Comparison of ENCODE assay signal across 24 cellular contexts in the genomic region with DNA sequence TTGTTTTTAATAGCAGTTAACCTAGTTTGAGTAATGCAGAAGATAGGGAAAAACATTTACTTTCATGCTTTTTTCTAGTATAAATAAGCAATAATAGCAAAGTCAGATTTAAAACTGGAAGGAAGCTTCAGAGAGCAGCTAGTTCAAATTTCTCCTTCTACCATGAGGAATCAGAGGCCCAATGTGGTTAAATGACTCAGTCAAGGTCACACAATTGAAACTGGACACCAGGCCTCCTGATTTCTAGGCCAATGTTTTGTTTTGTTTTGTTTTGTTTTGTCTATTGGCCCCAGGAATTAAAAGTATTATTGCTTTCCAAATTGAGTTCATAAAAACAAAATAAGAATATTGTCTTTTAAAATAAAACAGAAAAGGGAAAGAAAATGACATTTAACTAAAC.
DNase-seq lines count a peak whose midpoint lies in the region; ATAC-seq and TF ChIP-seq lines count a peak whose summit lies in the region.
"Had no signal": no experiment of that assay in that cellular context is flagged by ENCODE, and none has a peak within 500 bp of the region (broad histone marks: within the 10 kb centered on the region; RNA-seq: fewer than 3 reads in every experiment).

No MANE protein-coding gene starts in this region.

- H3K27me3 Mint-ChIP-seq in activated CD4-positive, alpha-beta T cell treated with anti-CD3 and anti-CD28 coated beads, Interleukin-2, amount 10 ng/mL, durations not matched to agents 24 days and 14 days, result no peaks in the 10 kb centered on the region
- H3K27me3 Mint-ChIP-seq: progenitor cell of endocrine pancreas had no signal

- H3K9me3 Mint-ChIP-seq in activated CD4-positive, alpha-beta T cell treated with anti-CD3 and anti-CD28 coated beads, Interleukin-2, amount 10 ng/mL, durations not matched to agents 24 days and 14 days, result no peaks in the 10 kb centered on the region
- H3K9me3 Mint-ChIP-seq: T-helper 1 cell treated with Interleukin-12 subunit alpha and Interleukin-12 subunit beta and Interleukin-4 antibody, amounts not matched to agents 30 μg/mL and 1 μg/mL, for 36 hours had no signal

- no peaks in the 10 kb centered on the region for H3K27me3 ChIP-seq in brain microvascular endothelial cell (replicated peaks)
- H3K27me3 ChIP-seq: colonic mucosa, SJSA1 had no signal

- no peak overlapping the region for H3K4me3 Mint-ChIP-seq in activated CD4-positive, alpha-beta T cell treated with anti-CD3 and anti-CD28 coated beads, Interleukin-2, amount 10 ng/mL, durations not matched to agents 24 days and 14 days
- H3K4me3 Mint-ChIP-seq: nephron progenitor cell; T-helper 1 cell treated with Interleukin-12 subunit alpha and Interleukin-12 subunit beta and Interleukin-4 antibody, amounts not matched to agents 30 μg/mL and 1 μg/mL, for 36 hours had no signal

- H3K27ac Mint-ChIP-seq in activated CD4-positive, alpha-beta T cell treated with anti-CD3 and anti-CD28 coated beads, Interleukin-2, amount 10 ng/mL, durations not matched to agents 24 days and 14 days, result no peak overlapping the region
- H3K27ac Mint-ChIP-seq: nephron progenitor cell; progenitor cell of endocrine pancreas; T-helper 1 cell treated with Interleukin-12 subunit alpha and Interleukin-12 subunit beta and Interleukin-4 antibody, amounts not matched to agents 30 μg/mL and 1 μg/mL, for 36 hours had no signal

- TF ChIP-seq CTCF in brain microvascular endothelial cell (IDR thresholded peaks at IDR 0.05; ENCODE audit: low read depth, low read length, missing control alignments), result no peak

- no peak overlapping the region for H3K27ac ChIP-seq in brain microvascular endothelial cell
- H3K27ac ChIP-seq: colonic mucosa, SJSA1 had no signal

- DNase-seq in Daoy (ENCODE audit: low read depth) (peak; percentile 56), LHCN-M2 (ENCODE audit: low read depth) (peak; percentile 83), brain microvascular endothelial cell (peak; percentile 63), myocyte (ENCODE audit: low read depth) (peak; percentile 66), NCI-H524 treated with DMSO at 0.1 percent for 48 hours (lab: John Stamatoyannopoulos, UW) (no peak), left ventricle myocardium superior (no peak)
- no peak for DNase-seq in activated CD4-positive, alpha-beta T cell treated with anti-CD3 and anti-CD28 coated beads, Interleukin-2, amount 10 ng/mL, durations not matched to agents 24 days and 14 days
- DNase-seq: activated CD4-positive, alpha-beta T cell treated with anti-CD3 and anti-CD28 coated beads, Interleukin-2, amount 50 U/mL, for 48 hours; activated naive CD4-positive, alpha-beta T cell treated with anti-CD3 and anti-CD28 coated beads, Interleukin-2, amount 50 U/mL, for 16 hours; colonic mucosa; DMS 273 treated with DMSO at 0.1 percent for 48 hours; foreskin melanocyte; Karpas-422; left colon; midbrain; NCI-H1417; NCI-H748 treated with DMSO at 0.1 percent for 48 hours; nephron progenitor cell; small intestine; stimulated activated CD4-positive, alpha-beta T cell treated with anti-CD3 and anti-CD28 coated beads, Interleukin-4, amount 100 ng/mL, for 1 hour had no signal

- H3K4me3 ChIP-seq in brain microvascular endothelial cell (ENCODE audit: low read depth, low read length), result no peak overlapping the region
- H3K4me3 ChIP-seq: colonic mucosa, SJSA1 had no signal

- intact Hi-C loops in activated CD4-positive, alpha-beta T cell treated with anti-CD3 and anti-CD28 coated beads, Interleukin-2, amount 10 ng/mL, durations not matched to agents 24 days and 14 days (cut with micrococcal nuclease), result no loop called here
- intact Hi-C loops in left ventricle myocardium superior (cut with micrococcal nuclease), result no loop called here

- no peaks in the 10 kb centered on the region for H3K36me3 ChIP-seq in brain microvascular endothelial cell (replicated peaks)
- H3K36me3 ChIP-seq: colonic mucosa, SJSA1 had no signal

- no peaks in the 10 kb centered on the region for H3K36me3 Mint-ChIP-seq in activated CD4-positive, alpha-beta T cell treated with anti-CD3 and anti-CD28 coated beads, Interleukin-2, amount 10 ng/mL, durations not matched to agents 24 days and 14 days (ENCODE audit: low read depth)

- ATAC-seq in HG02840 (IDR thresholded peaks at IDR 0.05; ENCODE audit: low FRiP score, unreplicated experiment) (no peak), left ventricle myocardium superior (no peak)
- ATAC-seq: left colon had no signal

- no peaks in the 10 kb centered on the region for H3K4me1 Mint-ChIP-seq in activated CD4-positive, alpha-beta T cell treated with anti-CD3 and anti-CD28 coated beads, Interleukin-2, amount 10 ng/mL, durations not matched to agents 24 days and 14 days
- H3K4me1 Mint-ChIP-seq: nephron progenitor cell had no signal

- in situ Hi-C loops in brain microvascular endothelial cell (cut with HindIII; ENCODE audit: low pct_ligation_motif_present, low sequenced_read_pairs), result no loop called here

Comparison
In these comparisons a context has a peak if more than half of its experiments do, and no peak if none do; other contexts are left out.
1. DNase-seq: peak in Daoy (single experiment), LHCN-M2 (single experiment), brain microvascular endothelial cell (single experiment) and myocyte (single experiment); none in activated CD4-positive, alpha-beta T cell treated with anti-CD3 and anti-CD28 coated beads, Interleukin-2, amount 10 ng/mL, durations not matched to agents 24 days and 14 days (single experiment), NCI-H524 treated with DMSO at 0.1 percent for 48 hours (single experiment) and left ventricle myocardium superior (single experiment).